Comparison of ENCODE assay signal across 8 cellular contexts in the genomic region with DNA sequence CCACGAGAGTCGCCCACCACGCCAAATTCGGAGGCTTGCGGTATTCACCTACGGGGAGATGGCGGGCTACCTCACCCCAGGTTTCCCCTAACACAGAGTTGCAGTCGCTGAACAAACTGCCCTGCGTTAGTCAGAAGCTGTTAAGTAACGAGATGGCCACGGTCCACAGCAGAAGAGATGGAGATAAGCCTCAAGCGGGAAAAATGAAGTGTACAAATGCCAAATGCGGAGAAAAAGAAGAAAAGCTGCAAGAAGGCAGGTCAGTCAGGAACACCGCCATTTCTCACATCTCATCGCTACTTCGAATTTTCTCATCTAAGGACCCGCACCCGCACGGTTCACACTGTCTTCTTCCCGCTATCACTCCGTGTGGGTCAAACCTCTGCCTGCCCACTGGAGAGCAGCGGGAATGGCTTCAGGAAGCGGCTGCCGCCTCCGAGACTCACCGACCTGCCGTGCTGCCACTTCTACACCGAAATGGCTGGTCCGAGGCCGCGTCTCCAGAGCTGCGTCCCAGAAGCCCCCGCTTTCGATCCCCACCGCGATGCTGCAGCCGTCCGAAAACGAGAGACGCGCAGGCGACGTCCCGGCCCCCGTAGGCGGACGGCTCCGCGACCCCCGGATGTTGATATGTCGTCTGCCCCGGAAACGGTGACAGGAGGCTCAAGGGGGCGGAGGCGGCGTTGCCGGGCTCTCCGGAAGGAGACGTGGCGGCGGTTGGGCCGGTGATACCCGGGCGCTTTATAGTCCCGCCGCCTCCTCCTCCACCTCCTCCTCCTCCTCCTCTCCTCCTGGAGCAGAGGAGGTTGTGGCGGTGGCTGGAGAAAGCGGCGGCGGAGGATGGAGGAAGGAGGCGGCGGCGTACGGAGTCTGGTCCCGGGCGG. TPM values are rescaled to one million over a fixed set of nuclear protein-coding genes. Genes with fewer than 3 reads are reported as not detected.
DNase-seq lines count a peak whose midpoint lies in the region; ATAC-seq and TF ChIP-seq lines count a peak whose summit lies in the region.

Gene ASB3, minus strand, starts transcription at position 583 of the 884 bp plus-strand sequence. CDS start 21,381 bp downstream, outside the sequence.
Gene ERLEC1, plus strand, starts transcription at position 674 of the 884 bp plus-strand sequence. Its CDS starts 167 bp downstream, at position 841.

- peaks cover 29% of the 10 kb centered on the region for H3K4me1 Mint-ChIP-seq in T-helper 1 cell treated with Interleukin-12 subunit alpha and Interleukin-12 subunit beta and Interleukin-4 antibody, amounts not matched to agents 30 μg/mL and 1 μg/mL, for 36 hours (ENCODE audit: low read depth)

- H3K27me3 ChIP-seq in left ventricle myocardium inferior (ENCODE audit: low read depth) (no peaks in the 10 kb centered on the region), prostate gland (replicated peaks; ENCODE audit: insufficient read depth) (no peaks in the 10 kb centered on the region)

- no peaks in the 10 kb centered on the region for H3K9me3 Mint-ChIP-seq in T-helper 1 cell treated with Interleukin-12 subunit alpha and Interleukin-12 subunit beta and Interleukin-4 antibody, amounts not matched to agents 30 μg/mL and 1 μg/mL, for 36 hours

- H3K36me3 ChIP-seq in left ventricle myocardium inferior (peaks cover 12% of the 10 kb centered on the region), prostate gland (no peaks in the 10 kb centered on the region)

- peak within 1 kb of the TSS; percentile 92 for H3K4me3 Mint-ChIP-seq in T-helper 1 cell treated with Interleukin-12 subunit alpha and Interleukin-12 subunit beta and Interleukin-4 antibody, amounts not matched to agents 30 μg/mL and 1 μg/mL, for 36 hours

- DNase-seq in NCI-H1694 (lab: John Stamatoyannopoulos, UW) = peak; percentile 84
- DNase-seq in amniotic stem cell (lab: John Stamatoyannopoulos, UW) = peak; percentile 58
- peak; percentile 90 for DNase-seq in left ventricle myocardium inferior
- peak; percentile 86 for DNase-seq in prostate gland (ENCODE audit: low spot score)
- DNase-seq in ureter (ENCODE audit: low spot score) = peak; percentile 92

- no peaks in the 10 kb centered on the region for H3K27me3 Mint-ChIP-seq in T-helper 1 cell treated with Interleukin-12 subunit alpha and Interleukin-12 subunit beta and Interleukin-4 antibody, amounts not matched to agents 30 μg/mL and 1 μg/mL, for 36 hours (ENCODE audit: low read depth)

- H3K4me3 ChIP-seq in left ventricle myocardium inferior = peak within 1 kb of the TSS; percentile 92
- peak within 1 kb of the TSS; percentile 75 to 84 for H3K4me3 ChIP-seq in prostate gland

- ATAC-seq in HG02870 (IDR thresholded peaks at IDR 0.05; ENCODE audit: unreplicated experiment) = peak; percentile 93

- H3K4me1 ChIP-seq in left ventricle myocardium inferior (peaks cover 70% of the 10 kb centered on the region), prostate gland (replicated peaks) (peaks cover 5% of the 10 kb centered on the region)

- peak within 1 kb of the TSS; percentile 95 for H3K27ac Mint-ChIP-seq in T-helper 1 cell treated with Interleukin-12 subunit alpha and Interleukin-12 subunit beta and Interleukin-4 antibody, amounts not matched to agents 30 μg/mL and 1 μg/mL, for 36 hours

- peaks cover 6% of the 10 kb centered on the region for H3K36me3 Mint-ChIP-seq in T-helper 1 cell treated with Interleukin-12 subunit alpha and Interleukin-12 subunit beta and Interleukin-4 antibody, amounts not matched to agents 30 μg/mL and 1 μg/mL, for 36 hours (ENCODE audit: low read depth)

- H3K9me3 ChIP-seq in left ventricle myocardium inferior (replicated peaks) (no peaks in the 10 kb centered on the region), prostate gland (no peaks in the 10 kb centered on the region)

- under 1% methylated on average over 76 of the region's 76 CpGs for WGBS in prostate gland

- peak within 1 kb of the TSS; percentile 87 for H3K27ac ChIP-seq in left ventricle myocardium inferior (replicated peaks)
- peak within 1 kb of the TSS; percentile 88 to 89 for H3K27ac ChIP-seq in prostate gland

- TF ChIP-seq CTCF in left ventricle myocardium inferior (IDR thresholded peaks at IDR 0.05; ENCODE audit: borderline replicate concordance) (no peak), prostate gland (IDR thresholded peaks at IDR 0.05) (peak in 1 of 4 experiments; percentile 17)

- intact Hi-C loops in left ventricle myocardium inferior (cut with micrococcal nuclease) = no loop called here
- intact Hi-C loops in prostate gland (cut with DNase I) = no loop called here

- TF ChIP-seq POLR2A in GM15510 (IDR thresholded peaks at IDR 0.05; ENCODE audit: borderline replicate concordance, extremely low read depth, insufficient read length) (peak; percentile 74), prostate gland (IDR thresholded peaks at IDR 0.05) (peak; percentile 52)

RNA-seq across cellular contexts. Expression of gene ASB3, which starts in this region (rescaled TPM):
- total RNA-seq in left ventricle myocardium inferior (11.4 TPM), prostate gland (10 to 100 TPM; 14.3 to 23.6 TPM), ureter (16.1 TPM)

RNA-seq across cellular contexts. Expression of gene ERLEC1, which starts in this region (rescaled TPM):
- total RNA-seq in left ventricle myocardium inferior (44.3 TPM), prostate gland (10 to 100 TPM; 70.3 to 73.2 TPM), ureter (38.7 TPM)

Comparison
In these comparisons a context has a peak if more than half of its experiments do, and no peak if none do; other contexts are left out.
1. Peak in every context shown above with its lines: DNase-seq, ATAC-seq, H3K4me3 ChIP-seq and H3K27ac ChIP-seq.